ENCODE assay signal across 35 cellular contexts in the genomic region with DNA sequence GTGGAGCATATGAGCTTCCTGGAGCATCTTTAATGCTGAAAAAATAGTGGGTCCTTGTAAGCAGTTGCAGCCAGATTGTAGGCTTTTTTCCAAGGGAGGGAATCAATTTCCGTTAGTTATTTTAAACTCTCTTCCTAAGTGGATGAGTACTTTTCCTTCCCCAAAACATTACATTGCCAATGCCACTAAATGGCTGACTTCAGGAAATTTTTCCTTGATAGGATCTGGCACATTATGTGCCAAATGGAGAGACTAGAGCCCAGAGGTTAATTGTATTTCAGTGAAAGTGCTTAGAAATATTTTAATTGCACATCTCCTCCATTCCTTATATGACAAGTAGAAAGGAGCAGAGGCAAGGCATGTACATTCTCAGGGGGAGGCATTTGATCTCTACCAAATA.
"Had no signal": no experiment of that assay in that cellular context is flagged by ENCODE, and none has a peak within 500 bp of the region (broad histone marks: within the 10 kb centered on the region; RNA-seq: fewer than 3 reads in every experiment).

No MANE protein-coding gene starts in this region.

- H3K4me1 ChIP-seq: adrenal gland, ascending aorta, body of pancreas, breast epithelium had no signal

- DNase-seq: activated effector memory CD4-positive, alpha-beta T cell treated with anti-CD3 and anti-CD28 coated beads, Interleukin-2, amount 50 U/mL, for 16 hours; activated effector memory CD4-positive, alpha-beta T cell treated with Interleukin-2 at 50 U/mL for 16 hours; activated gamma-delta T cell; activated gamma-delta T cell treated with Interleukin-2 at 50 U/mL for 16 hours; activated naive CD4-positive, alpha-beta T cell; activated naive CD4-positive, alpha-beta T cell treated with anti-CD3 and anti-CD28 coated beads for 36 hours; activated naive CD4-positive, alpha-beta T cell treated with anti-CD3 and anti-CD28 coated beads, Interleukin-2, amount 10 ng/mL, durations not matched to agents 7 days and 5 days; activated naive CD4-positive, alpha-beta T cell treated with anti-CD3 and anti-CD28 coated beads, Interleukin-2, amount 50 U/mL, for 16 hours; activated naive CD4-positive, alpha-beta T cell treated with Interleukin-2 at 50 U/mL for 16 hours; activated naive CD8-positive, alpha-beta T cell treated with anti-CD3 and anti-CD28 coated beads for 36 hours; activated naive CD8-positive, alpha-beta T cell treated with anti-CD3 and anti-CD28 coated beads, Interleukin-2, amount 10 ng/mL, durations not matched to agents 7 days and 5 days; activated naive CD8-positive, alpha-beta T cell treated with anti-CD3 and anti-CD28 coated beads, Interleukin-2, amount 50 U/mL, for 24 hours; activated T-cell treated with anti-CD3 and anti-CD28 coated beads for 4 hours; activated T-cell treated with anti-CD3 and anti-CD28 coated beads, Interleukin-2, amount 50 U/mL, for 1 hour; activated T-cell treated with anti-CD3 and anti-CD28 coated beads, Interleukin-2, amount 50 U/mL, for 24 hours; activated T-cell treated with anti-CD3 and anti-CD28 coated beads, Interleukin-2, amount 50 U/mL, for 4 hours; activated T-cell treated with anti-CD3 and anti-CD28 coated beads, Interleukin-2, amount 50 U/mL, for 48 hours; activated T-cell treated with anti-CD3 and anti-CD28 coated beads, Interleukin-2, amount 50 U/mL, for 72 hours; adrenal gland; amniotic stem cell; amygdala; anterior cingulate cortex; aorta; body of pancreas; brain microvascular endothelial cell; caudate nucleus; central memory CD4-positive, alpha-beta T cell; cerebellar nuclear complex had no signal

- H3K27ac ChIP-seq: adrenal gland, ascending aorta, body of pancreas, brain microvascular endothelial cell, breast epithelium, cardiac muscle cell had no signal

- H3K4me3 ChIP-seq: adrenal gland, ascending aorta, body of pancreas, breast epithelium, cardiac muscle cell had no signal

- H3K27me3 ChIP-seq: adrenal gland, ascending aorta, body of pancreas, brain microvascular endothelial cell, breast epithelium, cardiac muscle cell had no signal

- H3K36me3 ChIP-seq: adrenal gland, brain microvascular endothelial cell, breast epithelium, cardiac muscle cell had no signal

- ATAC-seq: activated naive CD4-positive, alpha-beta T cell treated with anti-CD3 and anti-CD28 coated beads, Interleukin-2, amount 50 U/mL, for 72 hours; activated naive CD8-positive, alpha-beta T cell treated with anti-CD3 and anti-CD28 coated beads, Interleukin-2, amount 50 U/mL, for 24 hours; activated T-cell treated with anti-CD3 and anti-CD28 coated beads, Interleukin-2, amount 50 U/mL, for 4 hours; activated T-cell treated with anti-CD3 and anti-CD28 coated beads, Interleukin-2, amount 50 U/mL, for 72 hours; activated T-helper 17 cell treated with anti-CD3 and anti-CD28 coated beads, Interleukin-2, amount 50 U/mL, for 72 hours; body of pancreas had no signal

- H3K9me3 ChIP-seq: adrenal gland, ascending aorta, body of pancreas had no signal

- FAIRE-seq: astrocyte, bronchial epithelial cell had no signal
